8 cellular contexts compared by ENCODE assay signal in genomic region chr19:5805465-5806132, GRCh38. TPM values are rescaled to one million over a fixed set of nuclear protein-coding genes. Genes with fewer than 3 reads are reported as not detected.
A peak's percentile ranks its signal among the peaks of the same experiment; 100 is the strongest.
DNase-seq lines count a peak whose midpoint lies in the region; ATAC-seq, FAIRE-seq and TF ChIP-seq lines count a peak whose summit lies in the region.

No MANE protein-coding gene starts in this region.

- H3K4me3 Mint-ChIP-seq in CD14-positive monocyte, result peak overlapping the region; percentile 9 to 68
- peak overlapping the region; percentile 64 for H3K4me3 Mint-ChIP-seq in activated T-cell treated with anti-CD3 and anti-CD28 coated beads, Interleukin-2, amount 50 U/mL, for 24 hours

- peaks cover 0 to 22% (median 13%) of the 10 kb centered on the region in 7 donors for H3K9me3 Mint-ChIP-seq in CD14-positive monocyte
- no peaks in the 10 kb centered on the region for H3K9me3 Mint-ChIP-seq in activated T-cell treated with anti-CD3 and anti-CD28 coated beads, Interleukin-2, amount 50 U/mL, for 24 hours

- peaks cover 23% of the 10 kb centered on the region for H3K4me1 Mint-ChIP-seq in CD14-positive monocyte
- H3K4me1 Mint-ChIP-seq in activated T-cell treated with anti-CD3 and anti-CD28 coated beads, Interleukin-2, amount 50 U/mL, for 24 hours (ENCODE audit: low read depth), result peaks cover 24% of the 10 kb centered on the region

- ATAC-seq in pancreas, result peak; percentile 62 to 73 (median 67)
- ATAC-seq in GM19324 (IDR thresholded peaks at IDR 0.05; ENCODE audit: low FRiP score, unreplicated experiment), result no peak

- peaks cover 54 to 69% (median 66%) of the 10 kb centered on the region in 3 donors for H3K27me3 Mint-ChIP-seq in CD14-positive monocyte (ENCODE audit: low read depth in 3 of 3)
- peaks cover 26% of the 10 kb centered on the region for H3K27me3 Mint-ChIP-seq in activated T-cell treated with anti-CD3 and anti-CD28 coated beads, Interleukin-2, amount 50 U/mL, for 24 hours

- no peak overlapping the region for H3K4me3 ChIP-seq in fibroblast of pulmonary artery (replicated peaks; ENCODE audit: low read depth, low read length)
- H3K4me3 ChIP-seq in pancreas, result peak overlapping the region; percentile 30 to 61 (median 54)

- H3K27me3 ChIP-seq in pancreas, result no peaks in the 10 kb centered on the region

- intact Hi-C loops in CD14-positive monocyte (cut with micrococcal nuclease), result loop anchor here in 1 of 2 donors (5.0 to 10.0 kb wide), 2 partner anchors 87 to 219 kb away; no protein-coding TSS in a partner anchor
- intact Hi-C loops in pancreas (cut with DNase I), result loop anchor here in 1 of 3 donors (5.0 kb wide), 1 partner anchor 87 kb away; no protein-coding TSS in a partner anchor

- no peak for FAIRE-seq in pancreas (lab: Jason Lieb, UNC)

- H3K36me3 ChIP-seq in pancreas, result no peaks in the 10 kb centered on the region

- TF ChIP-seq CTCF in CD14-positive monocyte (IDR thresholded peaks at IDR 0.05), result peak; percentile 34
- TF ChIP-seq CTCF in fibroblast of pulmonary artery (IDR thresholded peaks at IDR 0.05; ENCODE audit: low read length, missing control alignments), result peak; percentile 55
- peak; percentile 76 to 85 (median 80) for TF ChIP-seq CTCF in pancreas (IDR thresholded peaks at IDR 0.05)

- H3K27ac Mint-ChIP-seq in CD14-positive monocyte, result no peak overlapping the region
- H3K27ac Mint-ChIP-seq in activated T-cell treated with anti-CD3 and anti-CD28 coated beads, Interleukin-2, amount 50 U/mL, for 24 hours, result peak overlapping the region; percentile 37

- H3K36me3 Mint-ChIP-seq in CD14-positive monocyte, result peaks cover 0 to 6% of the 10 kb centered on the region in 2 donors
- no peaks in the 10 kb centered on the region for H3K36me3 Mint-ChIP-seq in activated T-cell treated with anti-CD3 and anti-CD28 coated beads, Interleukin-2, amount 50 U/mL, for 24 hours (ENCODE audit: low read depth)

- H3K27ac ChIP-seq in pancreas, result peak overlapping the region; percentile 33 to 78 (median 65)

- H3K9me3 ChIP-seq in pancreas, result no peaks in the 10 kb centered on the region

- WGBS in pancreas, 2 donors, result 1% methylated on average over 40 to 46 of the region's 46 CpGs

- peaks cover 0 to 10% (median 0%) of the 10 kb centered on the region in 3 donors for H3K4me1 ChIP-seq in pancreas

- DNase-seq in CD14-positive monocyte (ENCODE audit: low spot score) (no peak), HK-2 (ENCODE audit: unreplicated experiment) (peak; percentile 74), NCI-H82 treated with DMSO at 0.1 percent for 48 hours (lab: John Stamatoyannopoulos, UW; ENCODE audit: unreplicated experiment) (peak; percentile 40), fibroblast of pulmonary artery (ENCODE audit: low read depth) (peak; percentile 36), pancreas (peak; percentile 75 to 94 (median 90)), NCI-H187 treated with DMSO at 0.1 percent for 48 hours (lab: John Stamatoyannopoulos, UW) (no peak)
- peak; percentile 75 for DNase-seq in activated T-cell treated with anti-CD3 and anti-CD28 coated beads, Interleukin-2, amount 50 U/mL, for 24 hours

RNA-seq across cellular contexts. Expression of gene NRTN, which starts 0.7 kb away (rescaled TPM):
- not detected for polyA plus RNA-seq in CD14-positive monocyte
- 10 to 100 TPM in 4 of 6 donors, 1 to 10 TPM in 2; 5.0 to 15.2 (median 11.5) TPM for total RNA-seq in pancreas
- polyA plus RNA-seq in pancreas, result 1 to 10 TPM; 5.0 to 8.5 TPM

RNA-seq across cellular contexts. Expression of gene DUS3L, which starts 14.6 kb away (rescaled TPM):
- 10 to 100 TPM; 17.4 to 23.4 TPM for polyA plus RNA-seq in CD14-positive monocyte
- total RNA-seq in pancreas, result 10 to 100 TPM; 14.8 to 29.2 (median 20.2) TPM
- 10 to 100 TPM; 61.2 to 66.6 TPM for polyA plus RNA-seq in pancreas

RNA-seq across cellular contexts. Expression of gene PRR22, which starts 21.1 kb away (rescaled TPM):
- polyA plus RNA-seq in CD14-positive monocyte, result under 1 TPM in 1 of 2 donors, not detected in 1; 0.15 TPM
- total RNA-seq in pancreas, result 1 to 10 TPM in 5 of 6 donors, under 1 TPM in 1; 0.61 to 3.1 (median 1.5) TPM
- 10 to 100 TPM; 18.7 to 25.9 TPM for polyA plus RNA-seq in pancreas

RNA-seq across cellular contexts. Expression of gene FUT6, which starts 33.9 kb away (rescaled TPM):
- not detected for polyA plus RNA-seq in CD14-positive monocyte
- 1 to 10 TPM; 1.9 to 8.7 (median 2.8) TPM for total RNA-seq in pancreas
- 1 to 10 TPM; 2.9 to 4.0 TPM for polyA plus RNA-seq in pancreas

RNA-seq across cellular contexts. Expression of gene FUT3, which starts 45.6 kb away (rescaled TPM):
- polyA plus RNA-seq in CD14-positive monocyte, result not detected
- total RNA-seq in pancreas, result 10 to 100 TPM in 2 of 6 donors, 1 to 10 TPM in 4; 3.3 to 13.9 (median 5.7) TPM
- 10 to 100 TPM in 1 of 2 donors, 1 to 10 TPM in 1; 9.7 to 12.0 TPM for polyA plus RNA-seq in pancreas

Comparison
In these comparisons a context has a peak if more than half of its experiments do, and no peak if none do; other contexts are left out.
1. DNase-seq: peak in HK-2 (single experiment), NCI-H82 treated with DMSO at 0.1 percent for 48 hours (single experiment), activated T-cell treated with anti-CD3 and anti-CD28 coated beads, Interleukin-2, amount 50 U/mL, for 24 hours (single experiment), fibroblast of pulmonary artery (single experiment) and pancreas (6 of 6); none in CD14-positive monocyte (single experiment) and NCI-H187 treated with DMSO at 0.1 percent for 48 hours (single experiment).
2. RNA of gene NRTN, which starts 0.7 kb away (polyA plus RNA-seq): 5.0 to 8.5 TPM in pancreas; not detected in CD14-positive monocyte; every median in the first group is over 4 times any median in the second.
3. RNA of gene PRR22, which starts 21.1 kb away (polyA plus RNA-seq): 18.7 to 25.9 TPM in pancreas; 0.15 TPM in CD14-positive monocyte; every median in the first group is over 10 times any median in the second.
4. Peak in every context shown above with its lines, with median percentiles within 50 percentile points of each other: CTCF ChIP-seq.